In genomic region chr3:172079326-172079976, GRCh38 we compare ENCODE assay signal across 17 cellular contexts.
"Had no signal": no experiment of that assay in that cellular context is flagged by ENCODE, and none has a peak within 500 bp of the region (broad histone marks: within the 10 kb centered on the region; RNA-seq: fewer than 3 reads in every experiment).

No MANE protein-coding gene starts in this region.

- H3K4me3 Mint-ChIP-seq: activated CD4-positive, alpha-beta T cell treated with anti-CD3 and anti-CD28 coated beads for 36 hours; dendritic cell treated with granulocyte-macrophage colony-stimulating factor and Interleukin-4, amounts not matched to agents 40 ng/mL and 50 ng/mL, for 4 days; type B pancreatic cell; WTC11 had no signal

- H3K9me3 Mint-ChIP-seq: activated naive CD4-positive, alpha-beta T cell treated with anti-CD3 and anti-CD28 coated beads, Interleukin-2, amount 50 U/mL, for 72 hours; dendritic cell treated with granulocyte-macrophage colony-stimulating factor and Interleukin-4, amounts not matched to agents 40 ng/mL and 50 ng/mL, for 4 days had no signal

- ATAC-seq: activated CD4-positive, alpha-beta T cell treated with anti-CD3 and anti-CD28 coated beads for 36 hours; activated naive CD4-positive, alpha-beta T cell treated with anti-CD3 and anti-CD28 coated beads, Interleukin-2, amount 50 U/mL, for 72 hours; esophagus mucosa; heart right ventricle; left cardiac atrium; stimulated activated naive CD8-positive, alpha-beta T cell treated with anti-CD3 and anti-CD28 coated beads, Interleukin-15, Interleukin-2, amounts not matched to agents 100 U/mL and 50 U/mL, for 24 hours; WTC11 had no signal

- H3K27ac ChIP-seq: adrenal gland, suprapubic skin had no signal

- DNase-seq: activated CD4-positive, alpha-beta T cell treated with anti-CD3 and anti-CD28 coated beads for 36 hours; activated CD4-positive, alpha-beta T cell treated with anti-CD3 and anti-CD28 coated beads, Interleukin-2, amount 50 U/mL, for 48 hours; activated gamma-delta T cell; adrenal gland; effector CD8-positive, alpha-beta T cell; heart right ventricle; left cardiac atrium; stimulated activated CD4-positive, alpha-beta T cell treated with anti-CD3 and anti-CD28 coated beads, Interleukin-12 subunit alpha, Interleukin-12 subunit beta, amount 100 ng/mL, for 4 hours; stimulated activated CD4-positive, alpha-beta T cell treated with anti-CD3 and anti-CD28 coated beads, Interleukin-1b, Interleukin-23, amount 100 ng/mL, for 48 hours; stimulated activated naive CD8-positive, alpha-beta T cell treated with anti-CD3 and anti-CD28 coated beads, Interleukin-15, Interleukin-2, amounts not matched to agents 100 U/mL and 50 U/mL, for 24 hours; T-helper 2 cell had no signal

- H3K27me3 Mint-ChIP-seq: activated CD4-positive, alpha-beta T cell treated with anti-CD3 and anti-CD28 coated beads for 36 hours; dendritic cell treated with granulocyte-macrophage colony-stimulating factor and Interleukin-4, amounts not matched to agents 40 ng/mL and 50 ng/mL, for 4 days; type B pancreatic cell had no signal

- H3K4me3 ChIP-seq: adrenal gland, heart right ventricle, suprapubic skin had no signal

- H3K9me3 ChIP-seq: adrenal gland, heart right ventricle, suprapubic skin had no signal

- H3K27ac Mint-ChIP-seq: activated CD4-positive, alpha-beta T cell treated with anti-CD3 and anti-CD28 coated beads for 36 hours; activated naive CD4-positive, alpha-beta T cell treated with anti-CD3 and anti-CD28 coated beads, Interleukin-2, amount 50 U/mL, for 72 hours; dendritic cell treated with granulocyte-macrophage colony-stimulating factor and Interleukin-4, amounts not matched to agents 40 ng/mL and 50 ng/mL, for 4 days; type B pancreatic cell; WTC11 had no signal

- H3K36me3 ChIP-seq: suprapubic skin had no signal

- H3K27me3 ChIP-seq: adrenal gland, heart right ventricle, suprapubic skin had no signal
